In genomic region chr4:151182455-151182854, GRCh38 we compare ENCODE assay signal across 20 cellular contexts.
A peak's percentile ranks its signal among the peaks of the same experiment; 100 is the strongest.
DNase-seq lines count a peak whose midpoint lies in the region; ATAC-seq and TF ChIP-seq lines count a peak whose summit lies in the region.
"Had no signal": no experiment of that assay in that cellular context is flagged by ENCODE, and none has a peak within 500 bp of the region (broad histone marks: within the 10 kb centered on the region; RNA-seq: fewer than 3 reads in every experiment).

No MANE protein-coding gene starts in this region.

- peaks cover 23% of the 10 kb centered on the region for H3K4me1 Mint-ChIP-seq in nephron progenitor cell
- peaks cover 14 to 19% of the 10 kb centered on the region in 2 experiments; a peak in 3 of 4 replicates for H3K4me1 Mint-ChIP-seq in H9
- H3K4me1 Mint-ChIP-seq: CD4-positive, CD25-positive, alpha-beta regulatory T cell; CD8-positive, alpha-beta memory T cell had no signal

- H4K8ac ChIP-seq in H9 (replicated peaks; ENCODE audit: insufficient read length, low read depth, low read length): no peak overlapping the region

- H3F3A ChIP-seq in smooth muscle cell (ENCODE audit: low read depth): no peaks in the 10 kb centered on the region

- H3K9ac ChIP-seq in smooth muscle cell (ENCODE audit: low read depth) (no peak overlapping the region), H9 (ENCODE audit: extremely low read depth, insufficient read length, low read length) (no peak overlapping the region)

- no peak overlapping the region for H3K4me3 Mint-ChIP-seq in nephron progenitor cell
- no peak overlapping the region for H3K4me3 Mint-ChIP-seq in H9
- H3K4me3 Mint-ChIP-seq: CD4-positive, CD25-positive, alpha-beta regulatory T cell; CD8-positive, alpha-beta memory T cell; HFFc6 had no signal

- WGBS in smooth muscle cell (ENCODE audit: low lambda C conversion rate): 77% methylated on average over 4 of the region's 4 CpGs
- no CpG with 5 or more reads among the region's 4 CpGs for whole genome bisulfite sequencing in H9 (ENCODE audit: extremely low coverage, insufficient read length, low lambda C conversion rate)

- ATAC-seq in left lung (no peak), HG03432 (IDR thresholded peaks at IDR 0.05; ENCODE audit: unreplicated experiment) (no peak)

- H3K27me3 ChIP-seq in smooth muscle cell (ENCODE audit: low read depth) (no peaks in the 10 kb centered on the region), left lung (no peaks in the 10 kb centered on the region), H9 (ENCODE audit: insufficient read depth, low read length) (no peaks in the 10 kb centered on the region)
- H3K27me3 ChIP-seq: BE2C had no signal

- H3K56ac ChIP-seq in H9 (ENCODE audit: insufficient read length, low read depth, low read length): no peak overlapping the region

- no peaks in the 10 kb centered on the region for H3K23me2 ChIP-seq in H9 (ENCODE audit: insufficient read length, low read depth, low read length, poor library complexity, severe bottlenecking)

- DNase-seq in HEK293T (ENCODE audit: extremely low spot score) (no peak), SK-N-DZ (ENCODE audit: low spot score) (peak; percentile 71), nephron progenitor cell (no peak), smooth muscle cell (lab: John Stamatoyannopoulos, UW; ENCODE audit: unreplicated experiment) (no peak), left lung (no peak), H9 (no peak)
- DNase-seq: ACHN; BE2C; C1 segment of cervical spinal cord; CD4-positive, CD25-positive, alpha-beta regulatory T cell; CD8-positive, alpha-beta memory T cell; COR-L47; DMS153; DMS79; GDM1; HCEC 1CT; HFFc6; IMR-90; KBM-7 had no signal

- no peak overlapping the region for H2AFZ ChIP-seq in smooth muscle cell (ENCODE audit: low read depth)
- no peak overlapping the region for H2AFZ ChIP-seq in H9 (ENCODE audit: low read length)

- H3K9me3 Mint-ChIP-seq in nephron progenitor cell (no peaks in the 10 kb centered on the region), H9 (no peaks in the 10 kb centered on the region)
- H3K9me3 Mint-ChIP-seq: CD4-positive, CD25-positive, alpha-beta regulatory T cell; CD8-positive, alpha-beta memory T cell; HFFc6 had no signal

- H3K9me3 ChIP-seq in smooth muscle cell (replicated peaks; ENCODE audit: low read depth) (no peaks in the 10 kb centered on the region), left lung (no peaks in the 10 kb centered on the region), H9 (ENCODE audit: control insufficient read depth, low read depth, low read length) (no peaks in the 10 kb centered on the region)
- H3K9me3 ChIP-seq: BE2C had no signal

- intact Hi-C loops in left lung (cut with DNase I): no loop called here

- H4K91ac ChIP-seq in H9 (ENCODE audit: insufficient read length, low read depth, low read length): no peak overlapping the region

- H2BK5ac ChIP-seq in H9 (ENCODE audit: insufficient read length, low read length): no peak overlapping the region

- H3K27me3 Mint-ChIP-seq in nephron progenitor cell (ENCODE audit: low read depth, poor library complexity) (no peaks in the 10 kb centered on the region), H9 (ENCODE audit: low read depth) (no peaks in the 10 kb centered on the region)

- H3T11ph ChIP-seq in H9 (ENCODE audit: low read length): no peak overlapping the region

- H3K4me1 ChIP-seq in smooth muscle cell (ENCODE audit: low read depth) (peaks cover 4% of the 10 kb centered on the region), left lung (no peaks in the 10 kb centered on the region), H9 (ENCODE audit: insufficient read depth, low read length) (no peaks in the 10 kb centered on the region)
- H3K4me1 ChIP-seq: BE2C had no signal

- H3K79me2 ChIP-seq in smooth muscle cell (ENCODE audit: low read depth) (no peaks in the 10 kb centered on the region), H9 (ENCODE audit: insufficient read depth, low read length) (no peaks in the 10 kb centered on the region)

- H4K20me1 ChIP-seq in smooth muscle cell (ENCODE audit: low read depth) (no peaks in the 10 kb centered on the region), H9 (ENCODE audit: control insufficient read depth, insufficient read depth, insufficient read length) (no peaks in the 10 kb centered on the region)

- no peak overlapping the region for H2BK120ac ChIP-seq in H9 (ENCODE audit: low read depth, low read length, poor library complexity, severe bottlenecking)

- H3K18ac ChIP-seq in H9 (ENCODE audit: insufficient read length, low read depth, low read length): no peak overlapping the region

- no peak overlapping the region for H3K27ac ChIP-seq in smooth muscle cell (ENCODE audit: low read depth)
- H3K27ac ChIP-seq in left lung: no peak overlapping the region
- H3K27ac ChIP-seq in H9 (ENCODE audit: insufficient read length, low read depth, low read length): no peak overlapping the region

- H3K4me3 ChIP-seq in smooth muscle cell (no peak overlapping the region), left lung (no peak overlapping the region)

- no peak overlapping the region for H4K5ac ChIP-seq in H9 (ENCODE audit: insufficient read length, low read depth, low read length)

- no peaks in the 10 kb centered on the region for H3K36me3 ChIP-seq in smooth muscle cell (ENCODE audit: low read depth)
- H3K36me3 ChIP-seq in left lung: no peaks in the 10 kb centered on the region
- H3K36me3 ChIP-seq: BE2C had no signal

- no peak overlapping the region for H3K14ac ChIP-seq in H9 (ENCODE audit: insufficient read depth, low read length)

- peak overlapping the region; percentile 51 for H3K27ac Mint-ChIP-seq in nephron progenitor cell
- H3K27ac Mint-ChIP-seq in H9: no peak overlapping the region; a peak in 1 of 7 replicates
- H3K27ac Mint-ChIP-seq: CD4-positive, CD25-positive, alpha-beta regulatory T cell; CD8-positive, alpha-beta memory T cell; HFFc6 had no signal

- CTCF ChIA-PET in HEK293T (lab: Yijun Ruan, JAX): interaction anchor here (0.7 kb wide), 1 partner anchor 110 kb away, joined by 7 read pairs; no protein-coding TSS in a partner anchor

- H2AK5ac ChIP-seq in H9 (ENCODE audit: insufficient read length, low read length): no peak overlapping the region

- no peak overlapping the region for H3K23ac ChIP-seq in H9 (ENCODE audit: insufficient read length, low read depth, low read length)

- H3K79me1 ChIP-seq in H9 (ENCODE audit: insufficient read depth, low read depth, low read length, poor library complexity, severe bottlenecking): no peaks in the 10 kb centered on the region

- H3K36me3 Mint-ChIP-seq in nephron progenitor cell (ENCODE audit: low read depth) (peaks cover 22% of the 10 kb centered on the region), H9 (ENCODE audit: insufficient read depth in 1 of 3, low read depth in 3 of 3) (peaks cover 0 to 2% (median 0%) of the 10 kb centered on the region in 3 experiments; a peak in 2 of 7 replicates)
- H3K36me3 Mint-ChIP-seq: CD4-positive, CD25-positive, alpha-beta regulatory T cell; CD8-positive, alpha-beta memory T cell had no signal

- H2BK12ac ChIP-seq in H9 (ENCODE audit: insufficient read length, low read depth, low read length): no peak overlapping the region

- TF ChIP-seq CTCF in nephron progenitor cell (IDR thresholded peaks at IDR 0.05) (no peak), smooth muscle cell (IDR thresholded peaks at IDR 0.05; ENCODE audit: borderline replicate concordance, insufficient read depth, poor library complexity, severe bottlenecking) (no peak), left lung (IDR thresholded peaks at IDR 0.05) (no peak), H9 (conservative IDR thresholded peaks at IDR 0.05) (no peak)

- no peak overlapping the region for H2BK20ac ChIP-seq in H9 (ENCODE audit: low read depth, low read length, poor library complexity, severe bottlenecking)

- POLR2A ChIA-PET in HEK293T (lab: Yijun Ruan, JAX): no interaction called here

- H2BK15ac ChIP-seq in H9 (ENCODE audit: low read depth, low read length): no peak overlapping the region

- H3K4me2 ChIP-seq in smooth muscle cell (peak overlapping the region; percentile 27), H9 (ENCODE audit: insufficient read depth, insufficient read length, low read length) (no peak overlapping the region)

- H3K4ac ChIP-seq in H9 (ENCODE audit: low read depth, low read length): no peak overlapping the region

TF ChIP-seq in HEK293T, 16 proteins besides CTCF, POLR2A, EP300 and RAD21:
- peak; percentile 49; the same call in 1 of the 2 replicates for TF ChIP-seq PKNOX1 (IDR thresholded peaks at IDR 0.05)
- no peak for TF ChIP-seq TARDBP (IDR thresholded peaks at IDR 0.05)
- TF ChIP-seq NFRKB (IDR thresholded peaks at IDR 0.05): no peak
